In genomic region chr17:81314410-81315169, GRCh38 we compare ENCODE assay signal across 1 cellular context.
TF ChIP-seq lines count a peak whose summit lies in the region.

No MANE protein-coding gene starts in this region.

TF ChIP-seq in H1, 55 proteins besides CTCF, POLR2A, EP300 and RAD21:
- no peak for TF ChIP-seq HDAC2 (IDR thresholded peaks at IDR 0.05; ENCODE audit: borderline replicate concordance in 1 of 2, low read depth in 2 of 2, low read length in 2 of 2)
- no peak for TF ChIP-seq JUN (IDR thresholded peaks at IDR 0.05; ENCODE audit: low read depth, low read length)
- TF ChIP-seq CREB1 (IDR thresholded peaks at IDR 0.05): no peak
- no peak for TF ChIP-seq ASH2L (IDR thresholded peaks at IDR 0.05; ENCODE audit: low read length)
- TF ChIP-seq TAF7 (optimal IDR thresholded peaks at IDR 0.05; ENCODE audit: borderline replicate concordance, low read depth, low read length): no peak
- no peak for TF ChIP-seq BRCA1 (IDR thresholded peaks at IDR 0.05; ENCODE audit: low read depth, low read length)
- TF ChIP-seq SRF (IDR thresholded peaks at IDR 0.05; ENCODE audit: low read depth, low read length): no peak
- no peak for TF ChIP-seq RFX5 (IDR thresholded peaks at IDR 0.05; ENCODE audit: borderline replicate concordance, low read depth, low read length)
- no peak for TF ChIP-seq POLR2AphosphoS5 (IDR thresholded peaks at IDR 0.05; ENCODE audit: low read depth, low read length)
TF ChIP-seq in H1: peak in this region for 0.
